In genomic region chr12:115485967-115486366, GRCh38 we compare ENCODE assay signal across 27 cellular contexts.
"Had no signal": no experiment of that assay in that cellular context is flagged by ENCODE, and none has a peak within 500 bp of the region (broad histone marks: within the 10 kb centered on the region; RNA-seq: fewer than 3 reads in every experiment).

No MANE protein-coding gene starts in this region.

- ATAC-seq: body of pancreas; left cardiac atrium; naive thymus-derived CD4-positive, alpha-beta T cell; stimulated activated naive B cell treated with anti-CD40 and anti-IgM and Interleukin-4, amounts not matched to agents 10 μg/mL and 1 μg/mL and 100 μg/mL, for 72 hours; upper lobe of right lung had no signal

- H3K9me3 ChIP-seq: adrenal gland, body of pancreas, neutrophil, sigmoid colon, thyroid gland, upper lobe of right lung had no signal

- H3K4me1 ChIP-seq: adrenal gland, body of pancreas, esophagus muscularis mucosa, sigmoid colon, thyroid gland, upper lobe of right lung had no signal

- H3K27me3 ChIP-seq: adrenal gland, body of pancreas, neutrophil, sigmoid colon, thyroid gland, upper lobe of right lung had no signal

- H3K4me1 Mint-ChIP-seq: activated naive CD8-positive, alpha-beta T cell treated with anti-CD3 and anti-CD28 coated beads for 36 hours; naive thymus-derived CD4-positive, alpha-beta T cell had no signal

- FAIRE-seq: keratinocyte, small intestine had no signal

- H3K36me3 ChIP-seq: adrenal gland, esophagus muscularis mucosa, neutrophil, sigmoid colon, stomach, thyroid gland, upper lobe of right lung had no signal

- DNase-seq: activated CD4-positive, alpha-beta T cell treated with anti-CD3 and anti-CD28 coated beads for 4 hours; activated CD4-positive, alpha-beta T cell treated with anti-CD3 and anti-CD28 coated beads, Interleukin-2, amount 50 U/mL, for 48 hours; activated CD8-positive, alpha-beta memory T cell treated with anti-CD3 and anti-CD28 coated beads for 24 hours; activated effector memory CD4-positive, alpha-beta T cell treated with anti-CD3 and anti-CD28 coated beads, Interleukin-2, amount 50 U/mL, for 16 hours; activated naive CD4-positive, alpha-beta T cell treated with anti-CD3 and anti-CD28 coated beads for 36 hours; activated naive CD8-positive, alpha-beta T cell treated with anti-CD3 and anti-CD28 coated beads for 36 hours; adrenal gland; aorta; body of pancreas; cerebellar nuclear complex; cortex of kidney; foreskin melanocyte; glutamatergic neuron; left cardiac atrium; mammary epithelial cell; midbrain; naive thymus-derived CD4-positive, alpha-beta T cell; sigmoid colon; small intestine; stimulated activated CD4-positive, alpha-beta T cell treated with anti-CD3 and anti-CD28 coated beads, Interleukin-2, amount 100 ng/mL, for 24 hours; stimulated activated naive B cell treated with anti-CD40 and anti-IgM and Interleukin-4, amounts not matched to agents 10 μg/mL and 1 μg/mL and 100 μg/mL, for 72 hours; stomach; thyroid gland; upper lobe of right lung had no signal

- H3K4me3 ChIP-seq: adrenal gland, body of pancreas, esophagus muscularis mucosa, sigmoid colon, stomach, thyroid gland, upper lobe of right lung had no signal

- H3K36me3 Mint-ChIP-seq: activated naive CD8-positive, alpha-beta T cell treated with anti-CD3 and anti-CD28 coated beads for 36 hours; naive thymus-derived CD4-positive, alpha-beta T cell; stimulated activated naive B cell treated with anti-CD40 and anti-IgM and Interleukin-4, amounts not matched to agents 10 μg/mL and 1 μg/mL and 100 μg/mL, for 72 hours had no signal

- H3K4me3 Mint-ChIP-seq: activated naive CD4-positive, alpha-beta T cell treated with anti-CD3 and anti-CD28 coated beads for 36 hours; activated naive CD8-positive, alpha-beta T cell treated with anti-CD3 and anti-CD28 coated beads for 36 hours; naive thymus-derived CD4-positive, alpha-beta T cell; stimulated activated naive B cell treated with anti-CD40 and anti-IgM and Interleukin-4, amounts not matched to agents 10 μg/mL and 1 μg/mL and 100 μg/mL, for 72 hours had no signal

- H3K27ac Mint-ChIP-seq: activated naive CD4-positive, alpha-beta T cell treated with anti-CD3 and anti-CD28 coated beads for 36 hours; activated naive CD8-positive, alpha-beta T cell treated with anti-CD3 and anti-CD28 coated beads for 36 hours; naive thymus-derived CD4-positive, alpha-beta T cell; stimulated activated naive B cell treated with anti-CD40 and anti-IgM and Interleukin-4, amounts not matched to agents 10 μg/mL and 1 μg/mL and 100 μg/mL, for 72 hours had no signal

- H3K27ac ChIP-seq: adrenal gland, body of pancreas, esophagus muscularis mucosa, neutrophil, sigmoid colon, stomach, thyroid gland, upper lobe of right lung had no signal
